In genomic region chr9:127308559-127309429, GRCh38 we compare ENCODE assay signal across 11 cellular contexts. TPM values are rescaled to one million over a fixed set of nuclear protein-coding genes. Genes with fewer than 3 reads are reported as not detected.
DNase-seq lines count a peak whose midpoint lies in the region; ATAC-seq, FAIRE-seq and TF ChIP-seq lines count a peak whose summit lies in the region.
"Had no signal": no experiment of that assay in that cellular context is flagged by ENCODE, and none has a peak within 500 bp of the region (broad histone marks: within the 10 kb centered on the region; RNA-seq: fewer than 3 reads in every experiment).

No MANE protein-coding gene starts in this region.

- no peaks in the 10 kb centered on the region for H3K36me3 ChIP-seq in smooth muscle cell (ENCODE audit: low read depth)
- no peaks in the 10 kb centered on the region for H3K36me3 ChIP-seq in HAP-1 (replicated peaks)
- H3K36me3 ChIP-seq: colonic mucosa had no signal

- TF ChIP-seq CTCF in smooth muscle cell (IDR thresholded peaks at IDR 0.05; ENCODE audit: borderline replicate concordance, insufficient read depth, poor library complexity, severe bottlenecking), result no peak

- peaks cover 3% of the 10 kb centered on the region for H3K4me1 ChIP-seq in smooth muscle cell (ENCODE audit: low read depth)
- H3K4me1 ChIP-seq in HAP-1, result peaks cover 18% of the 10 kb centered on the region
- H3K4me1 ChIP-seq: colonic mucosa had no signal

- H3F3A ChIP-seq in smooth muscle cell (ENCODE audit: low read depth), result peaks cover 8% of the 10 kb centered on the region

- peak overlapping the region; percentile 64 for H3K4me2 ChIP-seq in smooth muscle cell

- peak overlapping the region; percentile 60 for H3K27ac ChIP-seq in smooth muscle cell (ENCODE audit: low read depth)
- H3K27ac ChIP-seq: colonic mucosa had no signal

- 29% methylated on average over 3 of the region's 3 CpGs for WGBS in smooth muscle cell (ENCODE audit: low lambda C conversion rate)

- H3K4me3 ChIP-seq in smooth muscle cell (no peak overlapping the region), HAP-1 (no peak overlapping the region)
- H3K4me3 ChIP-seq: colonic mucosa, thoracic aorta had no signal

- no peaks in the 10 kb centered on the region for H3K9me3 ChIP-seq in smooth muscle cell (replicated peaks; ENCODE audit: low read depth)
- H3K9me3 ChIP-seq in HAP-1, result no peaks in the 10 kb centered on the region
- H3K9me3 ChIP-seq: colonic mucosa, thoracic aorta had no signal

- DNase-seq in HTR-8/SVneo (ENCODE audit: insufficient read length, low spot score), result peak; percentile 10
- peak; percentile 41 for DNase-seq in SKM-1 (lab: John Stamatoyannopoulos, UW; ENCODE audit: unreplicated experiment)
- peak; percentile 40 for DNase-seq in fibroblast of the conjunctiva (ENCODE audit: low read depth)
- no peak for DNase-seq in smooth muscle cell (lab: John Stamatoyannopoulos, UW; ENCODE audit: unreplicated experiment)
- no peak for DNase-seq in HAP-1 (ENCODE audit: low spot score in 2 of 2)
- DNase-seq in activated CD4-positive, alpha-beta T cell treated with anti-CD3 and anti-CD28 coated beads, Interleukin-2, amount 50 U/mL, for 1 hour, result no peak
- DNase-seq: colonic mucosa had no signal

- H4K20me1 ChIP-seq in smooth muscle cell (ENCODE audit: low read depth), result no peaks in the 10 kb centered on the region

- H3K9ac ChIP-seq in smooth muscle cell (ENCODE audit: low read depth), result no peak overlapping the region

- no peaks in the 10 kb centered on the region for H3K79me2 ChIP-seq in smooth muscle cell (ENCODE audit: low read depth)

- no peak for FAIRE-seq in HTR-8/SVneo (lab: Jason Lieb, UNC)
- FAIRE-seq: G401.6 had no signal

- no peak overlapping the region for H2AFZ ChIP-seq in smooth muscle cell (ENCODE audit: low read depth)

- H3K27me3 ChIP-seq in smooth muscle cell (ENCODE audit: low read depth) (no peaks in the 10 kb centered on the region), HAP-1 (ENCODE audit: low read depth) (no peaks in the 10 kb centered on the region)
- H3K27me3 ChIP-seq: colonic mucosa had no signal

- no peak for ATAC-seq in HG02678 (IDR thresholded peaks at IDR 0.05; ENCODE audit: unreplicated experiment)
- ATAC-seq in GM21515 (IDR thresholded peaks at IDR 0.05; ENCODE audit: unreplicated experiment), result no peak

- in situ Hi-C loops in HAP-1 (cut with MboI; ENCODE audit: low sequenced_read_pairs), result no loop called here

RNA-seq across cellular contexts. Expression of gene GARNL3, which starts 44.2 kb away (rescaled TPM):
- total RNA-seq in smooth muscle cell, result 7.8 and 18.5 TPM in 2 replicates
- 4.7 and 7.3 TPM in 2 replicates for polyA plus RNA-seq in smooth muscle cell

Comparison
In these comparisons a context has a peak if more than half of its experiments do, and no peak if none do; other contexts are left out.
1. DNase-seq: peak in HTR-8/SVneo (single experiment), SKM-1 (single experiment) and fibroblast of the conjunctiva (single experiment); none in smooth muscle cell (single experiment), HAP-1 (0 of 2) and activated CD4-positive, alpha-beta T cell treated with anti-CD3 and anti-CD28 coated beads, Interleukin-2, amount 50 U/mL, for 1 hour (single experiment).